ENCODE assay signal across 2 cellular contexts in the genomic region with DNA sequence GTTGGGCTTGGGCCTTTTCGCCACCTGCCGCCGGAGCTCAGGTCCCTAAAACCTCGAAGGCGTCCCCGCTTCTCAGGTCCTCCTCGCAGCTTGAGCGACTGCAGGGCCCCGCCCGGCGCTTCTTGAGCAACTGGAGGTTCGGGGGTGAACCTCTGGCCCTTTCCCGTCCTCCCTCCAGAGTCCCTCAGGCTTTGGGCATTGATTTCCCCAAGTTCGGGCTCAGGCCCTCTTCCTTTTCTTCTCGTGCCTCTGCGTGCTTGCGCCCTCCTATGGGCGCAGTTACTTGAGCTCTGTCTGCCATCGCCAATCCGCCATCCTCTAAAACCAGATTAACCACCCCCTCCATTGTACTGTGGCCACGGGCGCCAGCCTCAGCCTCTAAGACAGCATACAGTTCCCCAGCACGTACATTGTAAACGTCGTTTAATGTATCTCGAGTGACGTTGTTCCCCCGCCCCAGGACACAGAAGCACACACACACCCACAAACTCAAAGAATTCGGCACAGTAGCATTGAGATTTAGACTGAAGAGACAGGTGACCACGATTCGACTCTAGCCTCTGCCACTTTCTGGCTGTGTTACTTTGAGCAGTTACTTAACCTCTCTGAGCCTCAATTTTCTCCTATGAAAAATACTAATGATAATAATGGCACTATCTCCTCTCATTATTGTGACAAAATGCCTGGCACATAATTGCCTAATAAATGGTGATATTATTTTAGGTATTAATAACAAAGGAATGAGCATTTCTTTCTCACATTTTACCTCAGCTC.
TF ChIP-seq lines count a peak whose summit lies in the region.

No MANE protein-coding gene starts in this region.

TF ChIP-seq in A549, 52 proteins besides CTCF, POLR2A, EP300 and RAD21 (continued from another document):
- no peak for TF ChIP-seq MAFK (IDR thresholded peaks at IDR 0.05; ENCODE audit: partially characterized antibody)
- no peak for TF ChIP-seq SREBF2 (IDR thresholded peaks at IDR 0.05)
- no peak for TF ChIP-seq ZNF302 (CRISPR knock-in tag; IDR thresholded peaks at IDR 0.05)
- TF ChIP-seq, protein P1, sequence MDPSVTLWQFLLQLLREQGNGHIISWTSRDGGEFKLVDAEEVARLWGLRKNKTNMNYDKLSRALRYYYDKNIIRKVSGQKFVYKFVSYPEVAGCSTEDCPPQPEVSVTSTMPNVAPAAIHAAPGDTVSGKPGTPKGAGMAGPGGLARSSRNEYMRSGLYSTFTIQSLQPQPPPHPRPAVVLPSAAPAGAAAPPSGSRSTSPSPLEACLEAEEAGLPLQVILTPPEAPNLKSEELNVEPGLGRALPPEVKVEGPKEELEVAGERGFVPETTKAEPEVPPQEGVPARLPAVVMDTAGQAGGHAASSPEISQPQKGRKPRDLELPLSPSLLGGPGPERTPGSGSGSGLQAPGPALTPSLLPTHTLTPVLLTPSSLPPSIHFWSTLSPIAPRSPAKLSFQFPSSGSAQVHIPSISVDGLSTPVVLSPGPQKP (IDR thresholded peaks at IDR 0.05; ENCODE audit: low read depth, low read length): no peak

TF ChIP-seq in HepG2, 621 proteins besides CTCF, POLR2A, EP300 and RAD21 (continued from another document):
- TF ChIP-seq, protein P2, sequence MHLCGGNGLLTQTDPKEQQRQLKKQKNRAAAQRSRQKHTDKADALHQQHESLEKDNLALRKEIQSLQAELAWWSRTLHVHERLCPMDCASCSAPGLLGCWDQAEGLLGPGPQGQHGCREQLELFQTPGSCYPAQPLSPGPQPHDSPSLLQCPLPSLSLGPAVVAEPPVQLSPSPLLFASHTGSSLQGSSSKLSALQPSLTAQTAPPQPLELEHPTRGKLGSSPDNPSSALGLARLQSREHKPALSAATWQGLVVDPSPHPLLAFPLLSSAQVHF (CRISPR knock-in tag; IDR thresholded peaks at IDR 0.05): no peak
- TF ChIP-seq FOXA1 (IDR thresholded peaks at IDR 0.05): no peak
- no peak for TF ChIP-seq FOXA1 (CRISPR knock-in tag; IDR thresholded peaks at IDR 0.05)
- TF ChIP-seq SMC3 (IDR thresholded peaks at IDR 0.05; ENCODE audit: low read length): 0 out of 2 replicates have a peak, but pooled peaks have one; percentile 6
- TF ChIP-seq MATR3 (CRISPR knock-in tag; IDR thresholded peaks at IDR 0.05): no peak
- no peak for TF ChIP-seq MLLT10 (CRISPR knock-in tag; IDR thresholded peaks at IDR 0.05)
- 0 out of 2 replicates have a peak, but pooled peaks have one; percentile 12 for TF ChIP-seq KDM3A (CRISPR knock-in tag; IDR thresholded peaks at IDR 0.05; ENCODE audit: low read depth)
- TF ChIP-seq, protein P3, sequence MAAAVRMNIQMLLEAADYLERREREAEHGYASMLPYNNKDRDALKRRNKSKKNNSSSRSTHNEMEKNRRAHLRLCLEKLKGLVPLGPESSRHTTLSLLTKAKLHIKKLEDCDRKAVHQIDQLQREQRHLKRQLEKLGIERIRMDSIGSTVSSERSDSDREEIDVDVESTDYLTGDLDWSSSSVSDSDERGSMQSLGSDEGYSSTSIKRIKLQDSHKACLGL (CRISPR knock-in tag; IDR thresholded peaks at IDR 0.05): no peak
- peak; percentile 40; the same call in 1 of the 2 replicates for TF ChIP-seq PHF21A (CRISPR knock-in tag; IDR thresholded peaks at IDR 0.05)
- TF ChIP-seq, protein P4, sequence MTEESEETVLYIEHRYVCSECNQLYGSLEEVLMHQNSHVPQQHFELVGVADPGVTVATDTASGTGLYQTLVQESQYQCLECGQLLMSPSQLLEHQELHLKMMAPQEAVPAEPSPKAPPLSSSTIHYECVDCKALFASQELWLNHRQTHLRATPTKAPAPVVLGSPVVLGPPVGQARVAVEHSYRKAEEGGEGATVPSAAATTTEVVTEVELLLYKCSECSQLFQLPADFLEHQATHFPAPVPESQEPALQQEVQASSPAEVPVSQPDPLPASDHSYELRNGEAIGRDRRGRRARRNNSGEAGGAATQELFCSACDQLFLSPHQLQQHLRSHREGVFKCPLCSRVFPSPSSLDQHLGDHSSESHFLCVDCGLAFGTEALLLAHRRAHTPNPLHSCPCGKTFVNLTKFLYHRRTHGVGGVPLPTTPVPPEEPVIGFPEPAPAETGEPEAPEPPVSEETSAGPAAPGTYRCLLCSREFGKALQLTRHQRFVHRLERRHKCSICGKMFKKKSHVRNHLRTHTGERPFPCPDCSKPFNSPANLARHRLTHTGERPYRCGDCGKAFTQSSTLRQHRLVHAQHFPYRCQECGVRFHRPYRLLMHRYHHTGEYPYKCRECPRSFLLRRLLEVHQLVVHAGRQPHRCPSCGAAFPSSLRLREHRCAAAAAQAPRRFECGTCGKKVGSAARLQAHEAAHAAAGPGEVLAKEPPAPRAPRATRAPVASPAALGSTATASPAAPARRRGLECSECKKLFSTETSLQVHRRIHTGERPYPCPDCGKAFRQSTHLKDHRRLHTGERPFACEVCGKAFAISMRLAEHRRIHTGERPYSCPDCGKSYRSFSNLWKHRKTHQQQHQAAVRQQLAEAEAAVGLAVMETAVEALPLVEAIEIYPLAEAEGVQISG (CRISPR knock-in tag; IDR thresholded peaks at IDR 0.05): 0 out of 2 replicates have a peak, but pooled peaks have one; percentile 16
- no peak for TF ChIP-seq KMT2B (CRISPR knock-in tag; IDR thresholded peaks at IDR 0.05)
- TF ChIP-seq RBM39 (IDR thresholded peaks at IDR 0.05; ENCODE audit: low read depth, low read length, poor library complexity, severe bottlenecking): no peak
- peak; percentile 80 for TF ChIP-seq ZNF777 (CRISPR knock-in tag; IDR thresholded peaks at IDR 0.05)
- no peak for TF ChIP-seq GPN1 (CRISPR knock-in tag; IDR thresholded peaks at IDR 0.05; ENCODE audit: borderline replicate concordance)
- TF ChIP-seq, protein P5, sequence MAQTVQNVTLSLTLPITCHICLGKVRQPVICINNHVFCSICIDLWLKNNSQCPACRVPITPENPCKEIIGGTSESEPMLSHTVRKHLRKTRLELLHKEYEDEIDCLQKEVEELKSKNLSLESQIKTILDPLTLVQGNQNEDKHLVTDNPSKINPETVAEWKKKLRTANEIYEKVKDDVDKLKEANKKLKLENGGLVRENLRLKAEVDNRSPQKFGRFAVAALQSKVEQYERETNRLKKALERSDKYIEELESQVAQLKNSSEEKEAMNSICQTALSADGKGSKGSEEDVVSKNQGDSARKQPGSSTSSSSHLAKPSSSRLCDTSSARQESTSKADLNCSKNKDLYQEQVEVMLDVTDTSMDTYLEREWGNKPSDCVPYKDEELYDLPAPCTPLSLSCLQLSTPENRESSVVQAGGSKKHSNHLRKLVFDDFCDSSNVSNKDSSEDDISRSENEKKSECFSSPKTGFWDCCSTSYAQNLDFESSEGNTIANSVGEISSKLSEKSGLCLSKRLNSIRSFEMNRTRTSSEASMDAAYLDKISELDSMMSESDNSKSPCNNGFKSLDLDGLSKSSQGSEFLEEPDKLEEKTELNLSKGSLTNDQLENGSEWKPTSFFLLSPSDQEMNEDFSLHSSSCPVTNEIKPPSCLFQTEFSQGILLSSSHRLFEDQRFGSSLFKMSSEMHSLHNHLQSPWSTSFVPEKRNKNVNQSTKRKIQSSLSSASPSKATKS (CRISPR knock-in tag; IDR thresholded peaks at IDR 0.05): no peak
- no peak for TF ChIP-seq MEIS1 (CRISPR knock-in tag; IDR thresholded peaks at IDR 0.05; ENCODE audit: borderline replicate concordance)
- TF ChIP-seq, protein P6, sequence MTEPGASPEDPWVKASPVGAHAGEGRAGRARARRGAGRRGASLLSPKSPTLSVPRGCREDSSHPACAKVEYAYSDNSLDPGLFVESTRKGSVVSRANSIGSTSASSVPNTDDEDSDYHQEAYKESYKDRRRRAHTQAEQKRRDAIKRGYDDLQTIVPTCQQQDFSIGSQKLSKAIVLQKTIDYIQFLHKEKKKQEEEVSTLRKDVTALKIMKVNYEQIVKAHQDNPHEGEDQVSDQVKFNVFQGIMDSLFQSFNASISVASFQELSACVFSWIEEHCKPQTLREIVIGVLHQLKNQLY (CRISPR knock-in tag; IDR thresholded peaks at IDR 0.05): no peak
- TF ChIP-seq GFI1 (CRISPR knock-in tag; IDR thresholded peaks at IDR 0.05; ENCODE audit: borderline replicate concordance): no peak
- no peak for TF ChIP-seq ZNF670 (CRISPR knock-in tag; IDR thresholded peaks at IDR 0.05; ENCODE audit: borderline replicate concordance)
- no peak for TF ChIP-seq ZNF570 (CRISPR knock-in tag; IDR thresholded peaks at IDR 0.05; ENCODE audit: borderline replicate concordance)
- no peak for TF ChIP-seq ZNF382 (CRISPR knock-in tag; IDR thresholded peaks at IDR 0.05; ENCODE audit: borderline replicate concordance)
